Comparison of ENCODE assay signal across 34 cellular contexts in genomic region chr11:44453871-44454270, GRCh38.
"Had no signal": no experiment of that assay in that cellular context is flagged by ENCODE, and none has a peak within 500 bp of the region (broad histone marks: within the 10 kb centered on the region; RNA-seq: fewer than 3 reads in every experiment).

No MANE protein-coding gene starts in this region.

- H3K27me3 ChIP-seq: brain microvascular endothelial cell had no signal

- H3K9me3 Mint-ChIP-seq: activated CD8-positive, alpha-beta T cell treated with anti-CD3 and anti-CD28 coated beads for 36 hours; activated naive CD8-positive, alpha-beta T cell treated with anti-CD3 and anti-CD28 coated beads for 36 hours; activated T-cell treated with anti-CD3 and anti-CD28 coated beads, Interleukin-2, amount 50 U/mL, for 72 hours; activated T-helper 17 cell treated with anti-CD3 and anti-CD28 coated beads, Interleukin-2, amount 50 U/mL, for 72 hours; IgD-negative memory B cell; T-cell had no signal

- H3K36me3 ChIP-seq: brain microvascular endothelial cell, WERI-Rb-1 had no signal

- H3K4me1 Mint-ChIP-seq: activated naive CD8-positive, alpha-beta T cell treated with anti-CD3 and anti-CD28 coated beads for 36 hours; activated T-helper 17 cell treated with anti-CD3 and anti-CD28 coated beads, Interleukin-2, amount 50 U/mL, for 72 hours; IgD-negative memory B cell; T-cell had no signal

- H3K27ac ChIP-seq: brain microvascular endothelial cell, PC-9, RWPE1, WERI-Rb-1 had no signal

- H3K27ac Mint-ChIP-seq: activated CD8-positive, alpha-beta T cell treated with anti-CD3 and anti-CD28 coated beads for 36 hours; activated naive CD8-positive, alpha-beta T cell treated with anti-CD3 and anti-CD28 coated beads for 36 hours; activated T-cell treated with anti-CD3 and anti-CD28 coated beads, Interleukin-2, amount 50 U/mL, for 72 hours; activated T-helper 17 cell treated with anti-CD3 and anti-CD28 coated beads, Interleukin-2, amount 50 U/mL, for 72 hours; IgD-negative memory B cell; T-cell had no signal

- H3K4me3 ChIP-seq: PC-9 had no signal

- H3K27me3 Mint-ChIP-seq: activated CD8-positive, alpha-beta T cell treated with anti-CD3 and anti-CD28 coated beads for 36 hours; activated naive CD8-positive, alpha-beta T cell treated with anti-CD3 and anti-CD28 coated beads for 36 hours; activated T-helper 17 cell treated with anti-CD3 and anti-CD28 coated beads, Interleukin-2, amount 50 U/mL, for 72 hours; IgD-negative memory B cell had no signal

- H3K4me3 Mint-ChIP-seq: activated CD8-positive, alpha-beta T cell treated with anti-CD3 and anti-CD28 coated beads for 36 hours; activated naive CD8-positive, alpha-beta T cell treated with anti-CD3 and anti-CD28 coated beads for 36 hours; activated T-cell treated with anti-CD3 and anti-CD28 coated beads, Interleukin-2, amount 50 U/mL, for 72 hours; activated T-helper 17 cell treated with anti-CD3 and anti-CD28 coated beads, Interleukin-2, amount 50 U/mL, for 72 hours; T-cell had no signal

- H3K36me3 Mint-ChIP-seq: activated naive CD8-positive, alpha-beta T cell treated with anti-CD3 and anti-CD28 coated beads for 36 hours; IgD-negative memory B cell; T-cell had no signal

- DNase-seq: activated CD4-positive, alpha-beta T cell treated with anti-CD3 and anti-CD28 coated beads for 1 hour; activated CD4-positive, alpha-beta T cell treated with anti-CD3 and anti-CD28 coated beads for 48 hours; activated CD4-positive, alpha-beta T cell treated with anti-CD3 and anti-CD28 coated beads, Interleukin-2, amount 50 U/mL, for 4 hours; activated CD4-positive, CD25-positive, alpha-beta regulatory T cell; activated CD8-positive, alpha-beta T cell treated with anti-CD3 and anti-CD28 coated beads for 36 hours; activated effector memory CD4-positive, alpha-beta T cell treated with anti-CD3 and anti-CD28 coated beads, Interleukin-2, amount 50 U/mL, for 16 hours; activated naive CD4-positive, alpha-beta T cell; activated naive CD4-positive, alpha-beta T cell treated with anti-CD3 and anti-CD28 coated beads, Interleukin-2, amount 50 U/mL, for 16 hours; activated naive CD8-positive, alpha-beta T cell treated with anti-CD3 and anti-CD28 coated beads for 36 hours; activated T-cell treated with anti-CD3 and anti-CD28 coated beads, Interleukin-2, amount 50 U/mL, for 1 hour; activated T-cell treated with anti-CD3 and anti-CD28 coated beads, Interleukin-2, amount 50 U/mL, for 72 hours; amniotic stem cell; aorta; brain microvascular endothelial cell; Karpas-422; KBM-7; NCI-H1105; NCI-H1417 treated with DMSO at 0.1 percent for 48 hours; NCI-H187 treated with DMSO at 0.1 percent for 48 hours; NCI-H2081; NCI-H226; NCI-H446 treated with DMSO at 0.1 percent for 48 hours; NCI-H524; NK-92 treated with Interleukin-12 subunit alpha and Interleukin-12 subunit beta, amount 100 ng/mL, for 24 hours; PC-9; SIG-M5; T-cell; T-helper 2 cell; T-helper 9 cell; WERI-Rb-1 had no signal

- ATAC-seq: activated CD8-positive, alpha-beta T cell treated with anti-CD3 and anti-CD28 coated beads for 36 hours; activated T-cell treated with anti-CD3 and anti-CD28 coated beads, Interleukin-2, amount 50 U/mL, for 72 hours; activated T-helper 17 cell treated with anti-CD3 and anti-CD28 coated beads, Interleukin-2, amount 50 U/mL, for 72 hours; Right ventricle myocardium inferior; T-cell had no signal
